Comparison of ENCODE assay signal across 8 cellular contexts in the genomic region with DNA sequence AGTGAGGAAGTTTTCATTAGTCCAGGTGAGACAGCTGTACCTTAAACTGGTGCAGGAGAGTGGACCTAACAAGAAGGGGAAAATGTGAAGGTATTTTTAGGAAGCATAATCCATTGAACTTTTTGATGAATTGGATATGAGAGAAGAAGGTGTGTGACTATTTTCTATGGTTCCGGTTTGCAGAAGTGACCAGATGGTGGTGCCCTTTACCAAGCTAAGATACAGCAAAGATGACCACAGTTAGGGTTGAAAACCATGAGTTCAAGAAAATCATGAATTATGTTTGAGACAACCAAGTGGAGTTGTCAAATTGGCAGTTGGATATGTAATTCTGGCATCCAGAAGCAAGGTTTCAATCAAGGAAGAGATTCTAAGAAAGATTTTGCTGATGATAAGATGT.
DNase-seq lines count a peak whose midpoint lies in the region; FAIRE-seq and TF ChIP-seq lines count a peak whose summit lies in the region.
"Had no signal": no experiment of that assay in that cellular context is flagged by ENCODE, and none has a peak within 500 bp of the region (broad histone marks: within the 10 kb centered on the region; RNA-seq: fewer than 3 reads in every experiment).

No MANE protein-coding gene starts in this region.

- H2AK5ac ChIP-seq in neuronal stem cell (ENCODE audit: low read depth, low read length): no peak overlapping the region

- no peak overlapping the region for H3K23ac ChIP-seq in neuronal stem cell (ENCODE audit: low read depth, low read length, poor library complexity)

- no peak overlapping the region for H3K27ac ChIP-seq in adrenal gland
- H3K27ac ChIP-seq in neuronal stem cell (replicated peaks; ENCODE audit: low read length): no peak overlapping the region
- no peak overlapping the region for H3K27ac ChIP-seq in small intestine (ENCODE audit: low read depth in 1 of 2, low read length in 1 of 2)
- H3K27ac ChIP-seq: epithelial cell of prostate had no signal

- no peak overlapping the region for H2BK5ac ChIP-seq in neuronal stem cell (ENCODE audit: low read length)

- H2BK15ac ChIP-seq in neuronal stem cell (ENCODE audit: low read length): no peak overlapping the region

- H3K4me2 ChIP-seq in neuronal stem cell (ENCODE audit: insufficient read depth, low read length, poor library complexity, severe bottlenecking): no peak overlapping the region

- H3K14ac ChIP-seq in neuronal stem cell (ENCODE audit: low read length): no peak overlapping the region

- intact Hi-C loops in adrenal gland (cut with DNase I): no loop called here

- no peaks in the 10 kb centered on the region for H3K79me1 ChIP-seq in neuronal stem cell (ENCODE audit: low read depth, low read length)

- no peak overlapping the region for H3K9ac ChIP-seq in neuronal stem cell (ENCODE audit: low read depth, low read length, poor library complexity)

- H3K27me3 ChIP-seq in adrenal gland (no peaks in the 10 kb centered on the region), neuronal stem cell (ENCODE audit: control insufficient read depth in 3 of 3, insufficient read depth in 3 of 3, low read depth in 1 of 3, low read length in 3 of 3) (no peaks in the 10 kb centered on the region), small intestine (ENCODE audit: control insufficient read depth in 2 of 2, insufficient read depth in 2 of 2, low read length in 2 of 2) (no peaks in the 10 kb centered on the region)

- TF ChIP-seq POLR2A in NB4 (IDR thresholded peaks at IDR 0.05; ENCODE audit: extremely low read depth, insufficient read length) (no peak), adrenal gland (IDR thresholded peaks at IDR 0.05) (no peak)

- H2BK12ac ChIP-seq in neuronal stem cell (ENCODE audit: low read length): no peak overlapping the region

- DNase-seq in GM12865 (ENCODE audit: low read depth) (peak; percentile 48), NB4 (ENCODE audit: low read depth) (peak; percentile 42), adrenal gland (no peak), neuronal stem cell (ENCODE audit: low spot score) (peak; percentile 33), NCI-H2107 treated with DMSO at 0.1 percent for 48 hours (lab: John Stamatoyannopoulos, UW; ENCODE audit: unreplicated experiment) (no peak), small intestine (no peak)
- no peak for DNase-seq in activated naive CD4-positive, alpha-beta T cell (lab: John Stamatoyannopoulos, UW)

- H4K8ac ChIP-seq in neuronal stem cell (ENCODE audit: low read depth, low read length): no peak overlapping the region

- no peaks in the 10 kb centered on the region for H3K36me3 ChIP-seq in adrenal gland (replicated peaks in 1 of 2)
- no peaks in the 10 kb centered on the region for H3K36me3 ChIP-seq in neuronal stem cell (replicated peaks in 1 of 2; ENCODE audit: control insufficient read depth in 2 of 2, insufficient read depth in 2 of 2, low read length in 2 of 2)
- H3K36me3 ChIP-seq in small intestine (ENCODE audit: control insufficient read depth in 2 of 2, insufficient read depth in 2 of 2, low read length in 2 of 2): no peaks in the 10 kb centered on the region

- WGBS in adrenal gland, 4 donors: 20 to 45% (median 36%) methylated on average over 1 of the region's 1 CpG
- no CpG with 5 or more reads among the region's 1 CpG for WGBS in neuronal stem cell (ENCODE audit: extremely low coverage in 2 of 2, insufficient read length in 2 of 2, insufficient replicate concordance in 1 of 2), 2 donors
- 45 to 59% (median 48%) methylated on average over 1 of the region's 1 CpG for WGBS in small intestine, 3 donors

- H3K9me3 ChIP-seq in adrenal gland (replicated peaks in 1 of 3) (no peaks in the 10 kb centered on the region), neuronal stem cell (replicated peaks in 1 of 2; ENCODE audit: control insufficient read depth in 2 of 2, insufficient read depth in 1 of 2, low read depth in 1 of 2, low read length in 2 of 2) (no peaks in the 10 kb centered on the region), small intestine (ENCODE audit: control insufficient read depth, low read depth) (no peaks in the 10 kb centered on the region)

- H2AFZ ChIP-seq in neuronal stem cell (ENCODE audit: low read length): no peak overlapping the region

- FAIRE-seq in small intestine (lab: Jason Lieb, UNC): no peak

- no peaks in the 10 kb centered on the region for H3K4me1 ChIP-seq in adrenal gland (replicated peaks in 1 of 2)
- H3K4me1 ChIP-seq in neuronal stem cell (ENCODE audit: control insufficient read depth in 2 of 2, insufficient read depth in 1 of 2, low read depth in 1 of 2, low read length in 2 of 2): no peaks in the 10 kb centered on the region
- no peaks in the 10 kb centered on the region for H3K4me1 ChIP-seq in small intestine (ENCODE audit: control insufficient read depth in 2 of 2, insufficient read depth in 1 of 2, low read depth in 1 of 2, low read length in 1 of 2)

- H3K4me3 ChIP-seq in GM12865 (ENCODE audit: low read depth, low read length) (no peak overlapping the region), NB4 (ENCODE audit: low read depth, low read length) (no peak overlapping the region), adrenal gland (no peak overlapping the region), neuronal stem cell (ENCODE audit: low read length in 2 of 2) (no peak overlapping the region), small intestine (ENCODE audit: low read depth in 1 of 2, low read length in 2 of 2) (no peak overlapping the region)

- no peak overlapping the region for H3K18ac ChIP-seq in neuronal stem cell (ENCODE audit: low read length)

- H4K91ac ChIP-seq in neuronal stem cell (ENCODE audit: low read depth, low read length, poor library complexity): no peak overlapping the region

- no peak overlapping the region for H3K4ac ChIP-seq in neuronal stem cell (ENCODE audit: low read length)

- no peak overlapping the region for H2BK120ac ChIP-seq in neuronal stem cell (ENCODE audit: low read depth, low read length)

- TF ChIP-seq CTCF in GM12865 (IDR thresholded peaks at IDR 0.05; ENCODE audit: insufficient read depth, low read depth, low read length, missing control alignments) (peak; percentile 38), NB4 (IDR thresholded peaks at IDR 0.05; ENCODE audit: low read depth, low read length) (peak; percentile 37), adrenal gland (IDR thresholded peaks at IDR 0.05) (peak in 4 of 6 experiments; percentile 21 to 36 (median 25))

Comparison
In these comparisons a context has a peak if more than half of its experiments do, and no peak if none do; other contexts are left out.
1. DNase-seq: peak in GM12865 (single experiment), NB4 (single experiment) and neuronal stem cell (single experiment); none in adrenal gland (0 of 7), activated naive CD4-positive, alpha-beta T cell (0 of 4), NCI-H2107 treated with DMSO at 0.1 percent for 48 hours (single experiment) and small intestine (single experiment).
2. Peak in every context shown above with its lines, with median percentiles within 50 percentile points of each other: CTCF ChIP-seq.